28 cellular contexts compared by ENCODE assay signal in genomic region chr11:70877151-70877550, GRCh38.
"Had no signal": no experiment of that assay in that cellular context is flagged by ENCODE, and none has a peak within 500 bp of the region (broad histone marks: within the 10 kb centered on the region; RNA-seq: fewer than 3 reads in every experiment).

No MANE protein-coding gene starts in this region.

- H3K9ac ChIP-seq: parathyroid adenoma had no signal

- H2AFZ ChIP-seq: parathyroid adenoma had no signal

- H3K4me1 ChIP-seq: left ventricle myocardium inferior, lower lobe of right lung, parathyroid adenoma, psoas muscle, right lobe of liver, testis, tibial nerve, upper lobe of right lung, vagina had no signal

- ATAC-seq: gastroesophageal sphincter; left cardiac atrium; natural killer cell; psoas muscle; stimulated activated memory B cell treated with anti-CD40 and anti-IgM and Interleukin-4, amounts not matched to agents 10 μg/mL and 1 μg/mL and 100 μg/mL, for 72 hours; stimulated activated naive CD8-positive, alpha-beta T cell treated with anti-CD3 and anti-CD28 coated beads, Interleukin-15, amount 100 ng/mL, for 72 hours had no signal

- H3K4me3 ChIP-seq: dorsolateral prefrontal cortex, esophagus muscularis mucosa, gastroesophageal sphincter, left ventricle myocardium inferior, lower lobe of right lung, psoas muscle, right lobe of liver, testis, tibial nerve, upper lobe of right lung, vagina had no signal

- H3K9me3 Mint-ChIP-seq: immature natural killer cell; memory B cell; mesothelial cell of epicardium; natural killer cell; neural crest cell; stimulated activated memory B cell treated with anti-CD40 and anti-IgM and Interleukin-4, amounts not matched to agents 10 μg/mL and 1 μg/mL and 100 μg/mL, for 72 hours; stimulated activated naive CD8-positive, alpha-beta T cell treated with anti-CD3 and anti-CD28 coated beads, Interleukin-15, amount 100 ng/mL, for 72 hours had no signal

- H3K36me3 ChIP-seq: esophagus muscularis mucosa, gastroesophageal sphincter, left ventricle myocardium inferior, lower lobe of right lung, right lobe of liver, tibial nerve, upper lobe of right lung, vagina had no signal

- H3K4me1 Mint-ChIP-seq: immature natural killer cell; memory B cell; mesothelial cell of epicardium; natural killer cell; stimulated activated memory B cell treated with anti-CD40 and anti-IgM and Interleukin-4, amounts not matched to agents 10 μg/mL and 1 μg/mL and 100 μg/mL, for 72 hours; stimulated activated naive CD8-positive, alpha-beta T cell treated with anti-CD3 and anti-CD28 coated beads, Interleukin-15, amount 100 ng/mL, for 72 hours had no signal

- DNase-seq: cortex of kidney; dorsolateral prefrontal cortex; effector memory CD4-positive, alpha-beta T cell; foreskin fibroblast; immature natural killer cell; left cardiac atrium; left ventricle myocardium inferior; lower lobe of right lung; natural killer cell; occipital lobe; psoas muscle; retina; right lobe of liver; stimulated activated CD4-positive, alpha-beta T cell treated with anti-CD3 and anti-CD28 coated beads, Interleukin-1b, Interleukin-23, amount 100 ng/mL, for 48 hours; stimulated activated CD4-positive, alpha-beta T cell treated with anti-CD3 and anti-CD28 coated beads, Interleukin-4, amount 100 ng/mL, for 24 hours; stimulated activated naive CD8-positive, alpha-beta T cell treated with anti-CD3 and anti-CD28 coated beads, Interleukin-15, amount 100 ng/mL, for 72 hours; testis; upper lobe of right lung had no signal

- H3K27ac Mint-ChIP-seq: immature natural killer cell; memory B cell; mesothelial cell of epicardium; natural killer cell; stimulated activated memory B cell treated with anti-CD40 and anti-IgM and Interleukin-4, amounts not matched to agents 10 μg/mL and 1 μg/mL and 100 μg/mL, for 72 hours; stimulated activated naive CD8-positive, alpha-beta T cell treated with anti-CD3 and anti-CD28 coated beads, Interleukin-15, amount 100 ng/mL, for 72 hours had no signal

- H3K4me3 Mint-ChIP-seq: immature natural killer cell; memory B cell; mesothelial cell of epicardium; natural killer cell; neural crest cell; stimulated activated memory B cell treated with anti-CD40 and anti-IgM and Interleukin-4, amounts not matched to agents 10 μg/mL and 1 μg/mL and 100 μg/mL, for 72 hours; stimulated activated naive CD8-positive, alpha-beta T cell treated with anti-CD3 and anti-CD28 coated beads, Interleukin-15, amount 100 ng/mL, for 72 hours had no signal

- H3K27me3 ChIP-seq: esophagus muscularis mucosa, gastroesophageal sphincter, right lobe of liver, testis, tibial nerve, upper lobe of right lung, vagina had no signal

- H3K9me3 ChIP-seq: esophagus muscularis mucosa, gastroesophageal sphincter, left ventricle myocardium inferior, lower lobe of right lung, psoas muscle, right lobe of liver, testis, tibial nerve, upper lobe of right lung, vagina had no signal

- H3K27ac ChIP-seq: dorsolateral prefrontal cortex, epithelial cell of prostate, esophagus muscularis mucosa, gastroesophageal sphincter, left ventricle myocardium inferior, lower lobe of right lung, parathyroid adenoma, psoas muscle, right lobe of liver, testis, tibial nerve, upper lobe of right lung, vagina had no signal

- H3K36me3 Mint-ChIP-seq: immature natural killer cell; memory B cell; mesothelial cell of epicardium; natural killer cell; stimulated activated memory B cell treated with anti-CD40 and anti-IgM and Interleukin-4, amounts not matched to agents 10 μg/mL and 1 μg/mL and 100 μg/mL, for 72 hours had no signal
